1 cellular context compared by ENCODE assay signal in the genomic region with DNA sequence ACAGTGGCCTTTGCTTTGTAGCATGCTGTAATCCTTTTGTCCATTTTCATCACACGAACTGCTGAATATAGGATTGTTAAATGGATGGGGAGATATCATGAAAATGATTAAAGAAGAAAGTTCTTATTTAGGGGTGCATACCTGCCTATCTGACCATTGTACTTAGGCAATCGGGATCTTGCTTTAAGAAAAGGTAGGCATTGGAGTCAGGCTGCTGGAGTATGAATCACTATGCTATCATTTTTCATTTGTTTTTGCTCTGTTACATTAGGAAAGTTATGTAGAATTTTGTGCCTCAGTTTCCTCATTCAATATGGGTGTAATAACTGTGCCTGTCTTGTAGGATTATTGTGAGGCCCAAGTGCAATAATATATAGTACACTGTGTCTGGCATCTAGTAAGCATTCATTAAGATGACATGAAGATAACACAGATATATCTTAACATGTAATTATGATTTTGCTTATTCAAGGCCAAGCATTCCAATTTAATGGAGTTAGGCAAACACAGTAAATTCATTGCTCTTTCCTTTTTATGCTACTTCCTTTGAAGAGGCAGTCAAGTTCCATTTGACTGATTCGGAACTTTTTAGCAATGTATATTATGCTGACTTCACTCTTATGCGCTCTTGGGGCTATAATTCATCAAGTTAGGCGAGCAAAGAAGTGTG.
TF ChIP-seq lines count a peak whose summit lies in the region.

No MANE protein-coding gene starts in this region.

TF ChIP-seq in endothelial cell of umbilical vein, 7 proteins besides CTCF, POLR2A, EP300 and RAD21 (continued from another document):
- TF ChIP-seq GATA2 (IDR thresholded peaks at IDR 0.05; ENCODE audit: insufficient read depth, insufficient read length, low read depth, low read length) (no peak), FOS (IDR thresholded peaks at IDR 0.05; ENCODE audit: borderline replicate concordance, insufficient read depth, low read length) (no peak), POLR2AphosphoS5 (IDR thresholded peaks at IDR 0.05; ENCODE audit: insufficient read depth, low read depth, low read length) (no peak)
